Comparison of ENCODE assay signal across 16 cellular contexts in the genomic region with DNA sequence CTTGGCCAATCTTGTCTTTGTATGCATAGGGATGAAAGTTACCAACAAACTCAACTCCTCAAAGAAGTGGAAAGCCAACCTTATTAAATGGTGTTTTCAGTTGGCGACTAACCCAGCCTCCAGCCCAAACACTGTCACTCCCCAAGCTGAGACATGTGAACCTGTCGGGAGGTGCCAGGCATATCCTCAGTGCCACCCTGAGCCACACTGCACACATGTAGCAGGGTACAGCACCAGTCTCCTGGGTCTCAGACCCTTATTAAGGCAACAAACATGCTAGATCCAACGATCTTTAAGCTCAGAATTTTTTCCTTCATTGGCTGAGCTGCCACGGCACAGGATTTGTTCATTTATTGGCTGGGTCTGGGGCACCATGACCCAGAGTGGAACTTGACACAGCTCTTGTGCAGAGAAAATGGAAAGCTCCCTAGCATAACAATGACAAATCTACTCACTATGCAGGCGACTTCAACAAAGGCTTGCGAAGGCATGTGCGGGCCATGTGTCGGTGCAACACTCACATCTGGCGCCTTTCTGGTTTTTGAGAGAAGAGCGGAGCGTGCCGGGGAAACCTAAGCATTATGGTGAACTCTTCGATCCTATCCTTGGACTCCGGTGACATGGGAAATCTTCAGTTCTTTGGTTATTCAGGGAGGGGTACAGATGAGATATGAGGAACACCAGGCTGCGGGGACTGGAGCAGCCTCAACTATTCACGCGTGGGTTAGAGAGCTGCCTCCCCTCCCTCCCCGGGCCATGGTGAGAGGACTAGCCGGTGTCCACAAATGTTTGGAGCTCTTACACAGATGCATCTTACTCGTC.
"Had no signal": no experiment of that assay in that cellular context is flagged by ENCODE, and none has a peak within 500 bp of the region (broad histone marks: within the 10 kb centered on the region; RNA-seq: fewer than 3 reads in every experiment).

No MANE protein-coding gene starts in this region.

- ATAC-seq: lower lobe of right lung; pancreas; stimulated activated effector memory CD8-positive, alpha-beta T cell treated with anti-CD3 and anti-CD28 coated beads, Interleukin-12 subunit alpha, Interleukin-12 subunit beta, amount 100 ng/mL, for 72 hours had no signal

- H3K4me2 ChIP-seq: neural progenitor cell had no signal

- H3K9me3 Mint-ChIP-seq: activated B cell treated with CpG ODN at 0.5 μM for 24 hours; immature natural killer cell; neural progenitor cell; stimulated activated effector memory CD8-positive, alpha-beta T cell treated with anti-CD3 and anti-CD28 coated beads, Interleukin-12 subunit alpha, Interleukin-12 subunit beta, amount 100 ng/mL, for 72 hours had no signal

- H2AFZ ChIP-seq: neural progenitor cell had no signal

- H3K27me3 ChIP-seq: heart left ventricle, neural progenitor cell, pancreas, uterus had no signal

- H3K4me3 Mint-ChIP-seq: activated B cell treated with CpG ODN at 0.5 μM for 24 hours; immature natural killer cell; neural progenitor cell; stimulated activated effector memory CD8-positive, alpha-beta T cell treated with anti-CD3 and anti-CD28 coated beads, Interleukin-12 subunit alpha, Interleukin-12 subunit beta, amount 100 ng/mL, for 72 hours had no signal

- H3K9me3 ChIP-seq: heart left ventricle, lower lobe of right lung, pancreas, uterus had no signal

- FAIRE-seq: astrocyte, bronchial epithelial cell, frontal cortex, pancreas, TTC549 had no signal

- H3K9ac ChIP-seq: neural progenitor cell had no signal

- H3K27ac Mint-ChIP-seq: activated B cell treated with CpG ODN at 0.5 μM for 24 hours; immature natural killer cell; neural progenitor cell; stimulated activated effector memory CD8-positive, alpha-beta T cell treated with anti-CD3 and anti-CD28 coated beads, Interleukin-12 subunit alpha, Interleukin-12 subunit beta, amount 100 ng/mL, for 72 hours had no signal

- H3K36me3 ChIP-seq: heart left ventricle, lower lobe of right lung, neural progenitor cell, pancreas, uterus had no signal

- H3K27ac ChIP-seq: lower lobe of right lung, neural progenitor cell, pancreas had no signal

- DNase-seq: activated B cell treated with CpG ODN at 0.5 μM for 24 hours; activated CD4-positive, alpha-beta T cell treated with anti-CD3 and anti-CD28 coated beads for 48 hours; activated naive CD4-positive, alpha-beta T cell treated with anti-CD3 and anti-CD28 coated beads, Interleukin-2, amount 50 U/mL, for 16 hours; immature natural killer cell; lower lobe of right lung; midbrain; pancreas; SW 1271; uterus had no signal

- H3K36me3 Mint-ChIP-seq: neural progenitor cell; stimulated activated effector memory CD8-positive, alpha-beta T cell treated with anti-CD3 and anti-CD28 coated beads, Interleukin-12 subunit alpha, Interleukin-12 subunit beta, amount 100 ng/mL, for 72 hours had no signal

- H3K4me1 Mint-ChIP-seq: stimulated activated effector memory CD8-positive, alpha-beta T cell treated with anti-CD3 and anti-CD28 coated beads, Interleukin-12 subunit alpha, Interleukin-12 subunit beta, amount 100 ng/mL, for 72 hours had no signal

- H3K4me3 ChIP-seq: heart left ventricle, lower lobe of right lung, neural progenitor cell, pancreas, uterus had no signal
